In the genomic region with DNA sequence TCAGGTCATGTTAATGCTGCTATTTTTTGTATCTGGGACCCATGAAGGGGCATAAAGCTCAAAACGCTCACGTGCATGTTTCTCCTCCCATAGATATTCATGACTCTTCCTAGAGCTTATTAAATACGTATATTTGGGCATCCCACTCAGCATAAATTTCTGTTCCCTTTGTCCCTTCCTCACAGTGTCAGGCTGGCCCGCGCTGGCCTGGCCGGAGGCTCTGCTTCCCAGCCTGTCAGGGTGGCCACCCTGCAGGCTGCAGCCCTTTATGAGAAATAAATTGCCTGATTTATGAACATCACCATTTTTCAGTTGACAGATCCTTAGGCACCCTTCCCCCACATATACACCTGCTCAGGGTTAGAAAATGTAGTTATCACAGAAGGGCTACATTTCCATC, we compare ENCODE assay signal across 3 cellular contexts.
"Had no signal": no experiment of that assay in that cellular context is flagged by ENCODE, and none has a peak within 500 bp of the region (broad histone marks: within the 10 kb centered on the region; RNA-seq: fewer than 3 reads in every experiment).

No MANE protein-coding gene starts in this region.

- DNase-seq: GDM1, GF-D8 had no signal

- H3K4me3 ChIP-seq: GM12878 had no signal

- ATAC-seq: GM12878 had no signal
